ENCODE assay signal across 13 cellular contexts in genomic region chr2:96547751-96548161, GRCh38. TPM values are rescaled to one million over a fixed set of nuclear protein-coding genes. Genes with fewer than 3 reads are reported as not detected.
DNase-seq lines count a peak whose midpoint lies in the region; ATAC-seq and TF ChIP-seq lines count a peak whose summit lies in the region.
"Had no signal": no experiment of that assay in that cellular context is flagged by ENCODE, and none has a peak within 500 bp of the region (broad histone marks: within the 10 kb centered on the region; RNA-seq: fewer than 3 reads in every experiment).

No MANE protein-coding gene starts in this region.

- DNase-seq in EH (ENCODE audit: low read depth) = peak; percentile 71
- peak; percentile 72 for DNase-seq in dedifferentiated amniotic fluid mesenchymal stem cell (ENCODE audit: extremely low spot score)
- DNase-seq in neural crest cell (ENCODE audit: low read depth, low spot score) = no peak
- no peak for DNase-seq in NCI-H2227 (lab: John Stamatoyannopoulos, UW; ENCODE audit: unreplicated experiment)
- no peak for DNase-seq in NCI-H446 treated with DMSO at 0.1 percent for 48 hours (lab: John Stamatoyannopoulos, UW)
- DNase-seq: left ventricle myocardium superior, NCI-H510A treated with DMSO at 0.1 percent for 48 hours, PC-9, substantia nigra, SW 1271 had no signal

- no peak for TF ChIP-seq CTCF in neural crest cell (conservative IDR thresholded peaks at IDR 0.05)

- H3K36me3 Mint-ChIP-seq in IgD-negative memory B cell = peaks cover 6% of the 10 kb centered on the region
- peaks cover 18% of the 10 kb centered on the region for H3K36me3 Mint-ChIP-seq in neural crest cell (ENCODE audit: low read depth)

- no peak for ATAC-seq in esophagus mucosa
- ATAC-seq: HCT116, left ventricle myocardium superior had no signal

- H3K4me1 Mint-ChIP-seq in IgD-negative memory B cell = peaks cover 10 to 14% (median 12%) of the 10 kb centered on the region in 3 donors
- peaks cover 7% of the 10 kb centered on the region for H3K4me1 Mint-ChIP-seq in neural crest cell

- H3K9me3 Mint-ChIP-seq in IgD-negative memory B cell = no peaks in the 10 kb centered on the region
- peaks cover 5% of the 10 kb centered on the region for H3K9me3 Mint-ChIP-seq in neural crest cell

- H3K4me3 Mint-ChIP-seq in IgD-negative memory B cell = no peak overlapping the region
- no peak overlapping the region for H3K4me3 Mint-ChIP-seq in neural crest cell

- peak overlapping the region in 2 of 3 donors; percentile 20 to 95 for H3K27ac Mint-ChIP-seq in IgD-negative memory B cell
- H3K27ac Mint-ChIP-seq in neural crest cell (ENCODE audit: unreplicated experiment) = peak overlapping the region; percentile 71

- no peaks in the 10 kb centered on the region for H3K27me3 Mint-ChIP-seq in IgD-negative memory B cell
- no peaks in the 10 kb centered on the region for H3K27me3 Mint-ChIP-seq in neural crest cell (ENCODE audit: low read depth)

RNA-seq across cellular contexts. Expression of gene ARID5A, which starts 11.2 kb away (rescaled TPM):
- polyA plus RNA-seq in IgD-negative memory B cell = 62.3 TPM
- total RNA-seq in neural crest cell (12.0 and 12.9 TPM in 2 replicates), esophagus mucosa (3.0 TPM)

RNA-seq across cellular contexts. Expression of gene NEURL3, which starts 42.6 kb away (rescaled TPM):
- polyA plus RNA-seq in IgD-negative memory B cell = not detected
- total RNA-seq in neural crest cell (0.21 TPM in 1 of 2 replicates, not detected in the other), esophagus mucosa (not detected)
- total RNA-seq: left ventricle myocardium superior had no signal

Comparison
In these comparisons a context has a peak if more than half of its experiments do, and no peak if none do; other contexts are left out.
1. DNase-seq: peak in EH (single experiment) and dedifferentiated amniotic fluid mesenchymal stem cell (single experiment); none in neural crest cell (single experiment), NCI-H2227 (single experiment) and NCI-H446 treated with DMSO at 0.1 percent for 48 hours (single experiment).